ENCODE assay signal across 8 cellular contexts in genomic region chr6:33761922-33762629, GRCh38.
A peak's percentile ranks its signal among the peaks of the same experiment; 100 is the strongest.
DNase-seq lines count a peak whose midpoint lies in the region; TF ChIP-seq lines count a peak whose summit lies in the region.

No MANE protein-coding gene starts in this region.

- H3K4me3 Mint-ChIP-seq in T-helper 2 cell treated with Interferon-gamma antibody and Interleukin-4, amounts not matched to agents 5 μg/mL and 100 μg/mL, for 36 hours, result no peak overlapping the region

- DNase-seq in DMS153 treated with DMSO at 0.1 percent for 48 hours (lab: John Stamatoyannopoulos, UW; ENCODE audit: unreplicated experiment) (peak; percentile 55), HuH-7 (ENCODE audit: low spot score) (peak; percentile 82), SHP77 (lab: John Stamatoyannopoulos, UW) (peak; percentile 58 to 73), astrocyte of the cerebellum (ENCODE audit: low read depth) (no peak), islet precursor cell (peak; percentile 83), 8988T (no peak)
- peak; percentile 46 for DNase-seq in stimulated activated CD4-positive, alpha-beta T cell treated with anti-CD3 and anti-CD28 coated beads, Interleukin-4, amount 100 ng/mL, for 1 hour
- no peak for DNase-seq in T-helper 2 cell treated with Interferon-gamma antibody and Interleukin-4, amounts not matched to agents 5 μg/mL and 100 μg/mL, for 36 hours (ENCODE audit: low spot score)

- H3K27me3 Mint-ChIP-seq in T-helper 2 cell treated with Interferon-gamma antibody and Interleukin-4, amounts not matched to agents 5 μg/mL and 100 μg/mL, for 36 hours (ENCODE audit: low read depth), result no peaks in the 10 kb centered on the region

- no peaks in the 10 kb centered on the region for H3K36me3 Mint-ChIP-seq in T-helper 2 cell treated with Interferon-gamma antibody and Interleukin-4, amounts not matched to agents 5 μg/mL and 100 μg/mL, for 36 hours (ENCODE audit: low read depth)

- H3K27ac Mint-ChIP-seq in T-helper 2 cell treated with Interferon-gamma antibody and Interleukin-4, amounts not matched to agents 5 μg/mL and 100 μg/mL, for 36 hours, result no peak overlapping the region

- no peaks in the 10 kb centered on the region for H3K9me3 Mint-ChIP-seq in T-helper 2 cell treated with Interferon-gamma antibody and Interleukin-4, amounts not matched to agents 5 μg/mL and 100 μg/mL, for 36 hours

- no peaks in the 10 kb centered on the region for H3K4me1 Mint-ChIP-seq in T-helper 2 cell treated with Interferon-gamma antibody and Interleukin-4, amounts not matched to agents 5 μg/mL and 100 μg/mL, for 36 hours (ENCODE audit: low read depth)

- in situ Hi-C loops in astrocyte of the cerebellum (cut with HindIII; ENCODE audit: low sequenced_read_pairs), result loop anchor here (10.0 kb wide), 1 partner anchor 177 kb away; the partner anchor contains the start of gene BAK1

- no peak overlapping the region for H3K4me3 ChIP-seq in astrocyte of the cerebellum (ENCODE audit: low read depth, low read length)

- TF ChIP-seq CTCF in astrocyte of the cerebellum (IDR thresholded peaks at IDR 0.05; ENCODE audit: low read depth, low read length, missing control alignments), result peak; percentile 53

Comparison
In these comparisons a context has a peak if more than half of its experiments do, and no peak if none do; other contexts are left out.
1. DNase-seq: peak in DMS153 treated with DMSO at 0.1 percent for 48 hours (single experiment), HuH-7 (single experiment), SHP77 (2 of 2), islet precursor cell (single experiment) and stimulated activated CD4-positive, alpha-beta T cell treated with anti-CD3 and anti-CD28 coated beads, Interleukin-4, amount 100 ng/mL, for 1 hour (single experiment); none in astrocyte of the cerebellum (single experiment), 8988T (single experiment) and T-helper 2 cell treated with Interferon-gamma antibody and Interleukin-4, amounts not matched to agents 5 μg/mL and 100 μg/mL, for 36 hours (single experiment).